Comparison of ENCODE assay signal across 16 cellular contexts in genomic region chr16:15757075-15757386, GRCh38.
"Had no signal": no experiment of that assay in that cellular context is flagged by ENCODE, and none has a peak within 500 bp of the region (broad histone marks: within the 10 kb centered on the region; RNA-seq: fewer than 3 reads in every experiment).

No MANE protein-coding gene starts in this region.

- H3K27ac ChIP-seq: breast epithelium, gastrocnemius medialis, left ventricle myocardium inferior, uterus had no signal

- H3K4me3 ChIP-seq: ascending aorta, breast epithelium, gastrocnemius medialis, left ventricle myocardium inferior, mucosa of descending colon, tibial artery, uterus had no signal

- H3K9me3 ChIP-seq: ascending aorta, breast epithelium, gastrocnemius medialis, left ventricle myocardium inferior, mucosa of descending colon, tibial artery, uterus had no signal

- H3K9me3 Mint-ChIP-seq: activated CD4-positive, alpha-beta memory T cell treated with anti-CD3 and anti-CD28 coated beads, Interleukin-2, amount 10 ng/mL, durations not matched to agents 7 days and 5 days; activated naive CD4-positive, alpha-beta T cell treated with anti-CD3 and anti-CD28 coated beads, Interleukin-2, amount 10 ng/mL, durations not matched to agents 7 days and 5 days; activated T-cell treated with anti-CD3 and anti-CD28 coated beads, Interleukin-2, amount 50 U/mL, for 24 hours; endodermal cell; memory B cell; naive thymus-derived CD4-positive, alpha-beta T cell; stimulated activated memory B cell treated with anti-CD40 and anti-IgM and Interleukin-4, amounts not matched to agents 10 μg/mL and 1 μg/mL and 100 μg/mL, for 72 hours had no signal

- H3K36me3 Mint-ChIP-seq: activated naive CD4-positive, alpha-beta T cell treated with anti-CD3 and anti-CD28 coated beads, Interleukin-2, amount 10 ng/mL, durations not matched to agents 7 days and 5 days; stimulated activated memory B cell treated with anti-CD40 and anti-IgM and Interleukin-4, amounts not matched to agents 10 μg/mL and 1 μg/mL and 100 μg/mL, for 72 hours had no signal

- H3K4me1 ChIP-seq: ascending aorta, breast epithelium, gastrocnemius medialis, left ventricle myocardium inferior, uterus had no signal

- H3K27me3 ChIP-seq: ascending aorta, breast epithelium, gastrocnemius medialis, tibial artery, uterus had no signal

- H3K4me3 Mint-ChIP-seq: activated CD4-positive, alpha-beta memory T cell treated with anti-CD3 and anti-CD28 coated beads, Interleukin-2, amount 10 ng/mL, durations not matched to agents 7 days and 5 days; activated CD4-positive, alpha-beta T cell treated with anti-CD3 and anti-CD28 coated beads for 36 hours; activated naive CD4-positive, alpha-beta T cell treated with anti-CD3 and anti-CD28 coated beads, Interleukin-2, amount 10 ng/mL, durations not matched to agents 7 days and 5 days; activated T-cell treated with anti-CD3 and anti-CD28 coated beads, Interleukin-2, amount 50 U/mL, for 24 hours; endodermal cell; memory B cell; naive thymus-derived CD4-positive, alpha-beta T cell; stimulated activated memory B cell treated with anti-CD40 and anti-IgM and Interleukin-4, amounts not matched to agents 10 μg/mL and 1 μg/mL and 100 μg/mL, for 72 hours had no signal

- DNase-seq: gastrocnemius medialis, left ventricle myocardium inferior, tibial artery had no signal

- H3K36me3 ChIP-seq: breast epithelium, gastrocnemius medialis, left ventricle myocardium inferior, uterus had no signal

- FAIRE-seq: keratinocyte had no signal

- H3K27ac Mint-ChIP-seq: activated CD4-positive, alpha-beta memory T cell treated with anti-CD3 and anti-CD28 coated beads, Interleukin-2, amount 10 ng/mL, durations not matched to agents 7 days and 5 days; activated CD4-positive, alpha-beta T cell treated with anti-CD3 and anti-CD28 coated beads for 36 hours; activated naive CD4-positive, alpha-beta T cell treated with anti-CD3 and anti-CD28 coated beads, Interleukin-2, amount 10 ng/mL, durations not matched to agents 7 days and 5 days; activated T-cell treated with anti-CD3 and anti-CD28 coated beads, Interleukin-2, amount 50 U/mL, for 24 hours; endodermal cell; stimulated activated memory B cell treated with anti-CD40 and anti-IgM and Interleukin-4, amounts not matched to agents 10 μg/mL and 1 μg/mL and 100 μg/mL, for 72 hours had no signal

- ATAC-seq: gastrocnemius medialis had no signal

- H3K4me1 Mint-ChIP-seq: activated CD4-positive, alpha-beta T cell treated with anti-CD3 and anti-CD28 coated beads for 36 hours; activated naive CD4-positive, alpha-beta T cell treated with anti-CD3 and anti-CD28 coated beads, Interleukin-2, amount 10 ng/mL, durations not matched to agents 7 days and 5 days; endodermal cell had no signal
